ENCODE assay signal across 2 cellular contexts in the genomic region with DNA sequence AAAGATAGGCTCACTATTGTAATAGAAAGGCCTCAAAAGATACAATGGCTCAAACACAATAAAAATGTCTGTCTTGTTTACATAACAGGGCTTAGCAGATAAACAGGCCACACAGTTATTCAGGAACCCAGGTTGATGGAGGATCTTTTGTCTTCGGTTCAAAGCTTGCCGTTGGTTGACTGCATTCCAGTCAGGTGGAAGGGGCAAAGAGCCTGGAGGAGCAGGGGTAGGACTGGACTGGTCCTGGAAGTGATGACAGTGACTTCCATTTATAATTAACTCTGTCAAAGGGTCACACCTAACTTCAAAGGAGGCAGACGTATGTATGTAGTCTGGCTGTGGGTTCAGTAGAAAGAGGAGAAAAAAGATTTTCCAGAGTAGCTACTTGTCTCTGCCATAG. TPM values are rescaled to one million over a fixed set of nuclear protein-coding genes. Genes with fewer than 3 reads are reported as not detected.
"Had no signal": no experiment of that assay in that cellular context is flagged by ENCODE, and none has a peak within 500 bp of the region (broad histone marks: within the 10 kb centered on the region; RNA-seq: fewer than 3 reads in every experiment).

No MANE protein-coding gene starts in this region.

RNA-seq across cellular contexts. Expression of a gene that starts 20.1 kb away (rescaled TPM):
- total RNA-seq: HT-29, HT1080 had no signal
